In genomic region chr6:143027058-143027457, GRCh38 we compare ENCODE assay signal across 8 cellular contexts. TPM values are rescaled to one million over a fixed set of nuclear protein-coding genes. Genes with fewer than 3 reads are reported as not detected.
DNase-seq lines count a peak whose midpoint lies in the region; ATAC-seq and TF ChIP-seq lines count a peak whose summit lies in the region.

No MANE protein-coding gene starts in this region.

- H3K27ac ChIP-seq in esophagus squamous epithelium, result no peak overlapping the region
- H3K27ac ChIP-seq in neutrophil, result no peak overlapping the region
- H3K27ac ChIP-seq in upper lobe of right lung, result no peak overlapping the region

- TF ChIP-seq CTCF in esophagus squamous epithelium (IDR thresholded peaks at IDR 0.05) (peak; percentile 18 to 62 (median 56)), neutrophil (IDR thresholded peaks at IDR 0.05) (peak; percentile 40), upper lobe of right lung (IDR thresholded peaks at IDR 0.05) (peak; percentile 71)

- TF ChIP-seq EP300 in Ishikawa (IDR thresholded peaks at IDR 0.05; ENCODE audit: borderline replicate concordance), result no peak

- H3K9me3 ChIP-seq in esophagus squamous epithelium, result no peaks in the 10 kb centered on the region
- H3K9me3 ChIP-seq in neutrophil, result no peaks in the 10 kb centered on the region
- H3K9me3 ChIP-seq in upper lobe of right lung, result no peaks in the 10 kb centered on the region

- no peak for TF ChIP-seq POLR2A in esophagus squamous epithelium (IDR thresholded peaks at IDR 0.05)

- WGBS in esophagus squamous epithelium, 2 donors, result 49% methylated on average over 5 of the region's 5 CpGs

- no peaks in the 10 kb centered on the region for H3K4me1 ChIP-seq in esophagus squamous epithelium
- no peaks in the 10 kb centered on the region for H3K4me1 ChIP-seq in neutrophil (ENCODE audit: control insufficient read depth in 1 of 2, insufficient read depth in 1 of 2, low read depth in 1 of 2, low read length in 1 of 2)
- H3K4me1 ChIP-seq in upper lobe of right lung, result no peaks in the 10 kb centered on the region

- H3K4me3 ChIP-seq in esophagus squamous epithelium (no peak overlapping the region), neutrophil (ENCODE audit: low read depth in 1 of 2, low read length in 1 of 2) (no peak overlapping the region), upper lobe of right lung (no peak overlapping the region)

- ATAC-seq in upper lobe of right lung (peak; percentile 86), GM21515 (IDR thresholded peaks at IDR 0.05; ENCODE audit: unreplicated experiment) (no peak), HG03342 (IDR thresholded peaks at IDR 0.05; ENCODE audit: unreplicated experiment) (no peak)

- peak; percentile 87 for TF ChIP-seq RAD21 in Ishikawa (IDR thresholded peaks at IDR 0.05; ENCODE audit: low read depth)

- DNase-seq in DMS53 (lab: John Stamatoyannopoulos, UW) (peak; percentile 37), esophagus squamous epithelium (lab: John Stamatoyannopoulos, UW) (no peak), upper lobe of right lung (peak; percentile 68)
- peak; percentile 17 to 22 for DNase-seq in activated CD8-positive, alpha-beta memory T cell treated with anti-CD3 and anti-CD28 coated beads for 1 hour (ENCODE audit: extremely low read depth in 1 of 2, low read depth in 1 of 2)

- no peaks in the 10 kb centered on the region for H3K27me3 ChIP-seq in esophagus squamous epithelium
- H3K27me3 ChIP-seq in neutrophil, result no peaks in the 10 kb centered on the region
- no peaks in the 10 kb centered on the region for H3K27me3 ChIP-seq in upper lobe of right lung

- intact Hi-C loops in esophagus squamous epithelium (cut with DNase I), result loop anchor here (10.0 kb wide), 1 partner anchor 332 kb away; no protein-coding TSS in a partner anchor
- intact Hi-C loops in upper lobe of right lung (cut with DNase I), result loop anchor here (10.0 kb wide), 1 partner anchor 332 kb away; no protein-coding TSS in a partner anchor

- H3K36me3 ChIP-seq in esophagus squamous epithelium (no peaks in the 10 kb centered on the region), neutrophil (no peaks in the 10 kb centered on the region), upper lobe of right lung (no peaks in the 10 kb centered on the region)

TF ChIP-seq in Ishikawa, 13 proteins besides CTCF, POLR2A, EP300 and RAD21:
- TF ChIP-seq, protein P1, sequence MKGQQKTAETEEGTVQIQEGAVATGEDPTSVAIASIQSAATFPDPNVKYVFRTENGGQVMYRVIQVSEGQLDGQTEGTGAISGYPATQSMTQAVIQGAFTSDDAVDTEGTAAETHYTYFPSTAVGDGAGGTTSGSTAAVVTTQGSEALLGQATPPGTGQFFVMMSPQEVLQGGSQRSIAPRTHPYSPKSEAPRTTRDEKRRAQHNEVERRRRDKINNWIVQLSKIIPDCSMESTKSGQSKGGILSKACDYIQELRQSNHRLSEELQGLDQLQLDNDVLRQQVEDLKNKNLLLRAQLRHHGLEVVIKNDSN (IDR thresholded peaks at IDR 0.05), result no peak
- TF ChIP-seq EGR1 (IDR thresholded peaks at IDR 0.05) (no peak), MAX (IDR thresholded peaks at IDR 0.05) (no peak), FOXM1 (IDR thresholded peaks at IDR 0.05; ENCODE audit: borderline replicate concordance, low read depth) (no peak), TCF12 (IDR thresholded peaks at IDR 0.05; ENCODE audit: low read depth) (no peak), REST (IDR thresholded peaks at IDR 0.05; ENCODE audit: low read depth) (no peak), CREB1 (IDR thresholded peaks at IDR 0.05; ENCODE audit: low read depth) (no peak), TAF1 (IDR thresholded peaks at IDR 0.05; ENCODE audit: low read depth) (no peak), YY1 (IDR thresholded peaks at IDR 0.05; ENCODE audit: low read depth) (no peak), ZBTB7A (IDR thresholded peaks at IDR 0.05; ENCODE audit: low read depth) (no peak), TEAD4 (IDR thresholded peaks at IDR 0.05) (no peak), CEBPB (IDR thresholded peaks at IDR 0.05) (no peak), NFIC (IDR thresholded peaks at IDR 0.05) (no peak)

RNA-seq across cellular contexts. Expression of gene AIG1, which starts 33.6 kb away (rescaled TPM):
- 10 to 100 TPM; 29.1 to 30.5 (median 29.9) TPM for total RNA-seq in esophagus squamous epithelium
- 26.8 TPM for total RNA-seq in upper lobe of right lung
